In genomic region chr19:54462713-54463530, GRCh38 we compare ENCODE assay signal across 1 cellular context.
TF ChIP-seq lines count a peak whose summit lies in the region.

No MANE protein-coding gene starts in this region.

TF ChIP-seq in HepG2, 621 proteins besides CTCF, POLR2A, EP300 and RAD21 (continued from another document and continues in another):
- TF ChIP-seq ZUFSP (CRISPR knock-in tag; IDR thresholded peaks at IDR 0.05; ENCODE audit: borderline replicate concordance) (no peak), LRRFIP1 (CRISPR knock-in tag; conservative IDR thresholded peaks at IDR 0.05) (no peak), ZNF772 (CRISPR knock-in tag; IDR thresholded peaks at IDR 0.05) (peak; percentile 62; the same call in 1 of the 2 replicates), ZBTB7A (CRISPR knock-in tag; IDR thresholded peaks at IDR 0.05) (no peak), ZNF770 (CRISPR knock-in tag; IDR thresholded peaks at IDR 0.05) (no peak; the same call in none of the 2 replicates), SNRNP70 (IDR thresholded peaks at IDR 0.05; ENCODE audit: low read depth, low read length) (no peak), ADNP (CRISPR knock-in tag; IDR thresholded peaks at IDR 0.05) (no peak), NFYC (CRISPR knock-in tag; IDR thresholded peaks at IDR 0.05) (no peak), ZNF646 (CRISPR knock-in tag; IDR thresholded peaks at IDR 0.05) (no peak), ZNF546 (CRISPR knock-in tag; conservative IDR thresholded peaks at IDR 0.05) (peak; percentile 75; the same call in 1 of the 2 replicates), TBP (CRISPR knock-in tag; IDR thresholded peaks at IDR 0.05) (no peak), REL (CRISPR knock-in tag; conservative IDR thresholded peaks at IDR 0.05) (0 out of 2 replicates have a peak, but pooled peaks have one; percentile 76), MEIS1 (CRISPR knock-in tag; IDR thresholded peaks at IDR 0.05; ENCODE audit: borderline replicate concordance) (no peak), NFYB (CRISPR knock-in tag; IDR thresholded peaks at IDR 0.05) (no peak), ZNF740 (CRISPR knock-in tag; IDR thresholded peaks at IDR 0.05) (peak; percentile 39; the same call in 1 of the 2 replicates), ZNF670 (CRISPR knock-in tag; IDR thresholded peaks at IDR 0.05; ENCODE audit: borderline replicate concordance) (peak; percentile 49; the same call in 1 of the 2 replicates), TAF15 (IDR thresholded peaks at IDR 0.05; ENCODE audit: low read depth, low read length, poor library complexity, severe bottlenecking) (peak; percentile 22), ATF1 (CRISPR knock-in tag; IDR thresholded peaks at IDR 0.05) (no peak), NCOA5 (CRISPR knock-in tag; IDR thresholded peaks at IDR 0.05) (0 out of 2 replicates have a peak, but pooled peaks have one; percentile 74), MAF1 (CRISPR knock-in tag; IDR thresholded peaks at IDR 0.05; ENCODE audit: borderline replicate concordance) (peak; percentile 63; the same call in 1 of the 2 replicates), BRD4 (CRISPR knock-in tag; IDR thresholded peaks at IDR 0.05) (peak; percentile 81; the same call in 1 of the 2 replicates), ZNF3 (CRISPR knock-in tag; IDR thresholded peaks at IDR 0.05) (no peak), MBD4 (IDR thresholded peaks at IDR 0.05; ENCODE audit: borderline replicate concordance, low read length) (no peak), ZNF574 (CRISPR knock-in tag; IDR thresholded peaks at IDR 0.05) (no peak), RELA (CRISPR knock-in tag; IDR thresholded peaks at IDR 0.05) (no peak), ZBTB40 (IDR thresholded peaks at IDR 0.05) (no peak), ZBTB40 (CRISPR knock-in tag; IDR thresholded peaks at IDR 0.05) (peak; percentile 61; the same call in 1 of the 2 replicates), HMGA1 (CRISPR knock-in tag; conservative IDR thresholded peaks at IDR 0.05) (no peak), SP1 (IDR thresholded peaks at IDR 0.05) (no peak), SP1 (CRISPR knock-in tag; IDR thresholded peaks at IDR 0.05) (peak; percentile 22; the same call in 1 of the 2 replicates), SMC3 (IDR thresholded peaks at IDR 0.05; ENCODE audit: low read length) (no peak), NR1H2 (CRISPR knock-in tag; IDR thresholded peaks at IDR 0.05; ENCODE audit: borderline replicate concordance, low read depth) (0 out of 2 replicates have a peak, but pooled peaks have one; percentile 35)
